ENCODE assay signal across 8 cellular contexts in genomic region chr12:52036587-52037171, GRCh38. TPM values are rescaled to one million over a fixed set of nuclear protein-coding genes. Genes with fewer than 3 reads are reported as not detected.
DNase-seq lines count a peak whose midpoint lies in the region; ATAC-seq and TF ChIP-seq lines count a peak whose summit lies in the region.

No MANE protein-coding gene starts in this region.

- POLR2A ChIA-PET in OCI-LY7 (lab: Charles Lee), result interaction anchor here (0.5 to 1.0 kb wide), 5 partner anchors 11 to 87 kb away, joined by 3 to 4 read pairs (median 3); partner anchors contain the start of gene NR4A1

- H3K4me2 ChIP-seq in OCI-LY7 (ENCODE audit: low read length), result peak overlapping the region; percentile 69

- peak overlapping the region; percentile 65 for H3K4me3 ChIP-seq in OCI-LY7 (ENCODE audit: low read depth, low read length, poor library complexity, severe bottlenecking)

- no peaks in the 10 kb centered on the region for H3K9me3 Mint-ChIP-seq in natural killer cell
- no peaks in the 10 kb centered on the region for H3K9me3 Mint-ChIP-seq in stimulated activated naive CD8-positive, alpha-beta T cell treated with anti-CD3 and anti-CD28 coated beads, Interleukin-15, Interleukin-2, amounts not matched to agents 100 ng/mL and 50 ng/mL, for 24 hours

- peak; percentile 81 to 82 for DNase-seq in NCI-H2081 (lab: John Stamatoyannopoulos, UW)
- no peak for DNase-seq in NCI-H2081 treated with DMSO at 0.1 percent for 48 hours (lab: John Stamatoyannopoulos, UW)
- DNase-seq in OCI-LY7 (ENCODE audit: low spot score), result peak; percentile 84
- DNase-seq in activated T-helper 9 cell treated with anti-CD3 and anti-CD28 coated beads, Interleukin-2, amount 50 U/mL, for 16 hours (ENCODE audit: low read depth), result peak; percentile 75
- DNase-seq in fibroblast of peridontal ligament (ENCODE audit: extremely low read depth), result peak; percentile 73
- peak; percentile 87 for DNase-seq in natural killer cell

- peaks cover 7 to 23% of the 10 kb centered on the region in 2 donors for H3K4me1 Mint-ChIP-seq in natural killer cell
- peaks cover 87% of the 10 kb centered on the region for H3K4me1 Mint-ChIP-seq in stimulated activated naive CD8-positive, alpha-beta T cell treated with anti-CD3 and anti-CD28 coated beads, Interleukin-15, Interleukin-2, amounts not matched to agents 100 ng/mL and 50 ng/mL, for 24 hours (ENCODE audit: low read depth)

- H3K9me2 ChIP-seq in OCI-LY7 (ENCODE audit: insufficient read depth, low read length), result no peaks in the 10 kb centered on the region

- H4K20me1 ChIP-seq in OCI-LY7 (ENCODE audit: insufficient read depth, low read length), result no peaks in the 10 kb centered on the region

- intact Hi-C loops in OCI-LY7 (cut with micrococcal nuclease; ENCODE audit: unreplicated experiment) (loop anchor here (2.0 kb wide), 1 partner anchor 14 kb away; the partner anchor contains the start of gene NR4A1), natural killer cell (cut with micrococcal nuclease) (loop anchor here (1.0 kb wide), 1 partner anchor 14 kb away; no protein-coding TSS in a partner anchor)

- H3K9me3 ChIP-seq in OCI-LY7 (ENCODE audit: low read length), result no peaks in the 10 kb centered on the region

- peak overlapping the region; percentile 53 for H3K27ac ChIP-seq in OCI-LY7 (ENCODE audit: low read depth, low read length, poor library complexity, severe bottlenecking)

- peaks cover 76% of the 10 kb centered on the region for H3K4me1 ChIP-seq in OCI-LY7 (ENCODE audit: insufficient read depth, low read length, poor library complexity, severe bottlenecking)

- peak overlapping the region; percentile 76 for H2AFZ ChIP-seq in OCI-LY7 (ENCODE audit: low read length)

- TF ChIP-seq CTCF in OCI-LY7 (conservative IDR thresholded peaks at IDR 0.05; ENCODE audit: low read length), result no peak
- TF ChIP-seq CTCF in natural killer cell (IDR thresholded peaks at IDR 0.05), result no peak

- no TSS peak for BruUV-seq in OCI-LY7 (replicated peaks; lab: Mats Ljungman, UMichigan)

- peak overlapping the region; percentile 77 to 87 for H3K27ac Mint-ChIP-seq in natural killer cell
- H3K27ac Mint-ChIP-seq in stimulated activated naive CD8-positive, alpha-beta T cell treated with anti-CD3 and anti-CD28 coated beads, Interleukin-15, Interleukin-2, amounts not matched to agents 100 ng/mL and 50 ng/mL, for 24 hours, result peak overlapping the region; percentile 28

- peak; percentile 40 for ATAC-seq in HG03354 (IDR thresholded peaks at IDR 0.05; ENCODE audit: poor library complexity, severe bottlenecking, unreplicated experiment)
- peak; percentile 59 to 76 (median 67) for ATAC-seq in natural killer cell

- H3K4me3 Mint-ChIP-seq in natural killer cell, result peak overlapping the region; percentile 60
- H3K4me3 Mint-ChIP-seq in stimulated activated naive CD8-positive, alpha-beta T cell treated with anti-CD3 and anti-CD28 coated beads, Interleukin-15, Interleukin-2, amounts not matched to agents 100 ng/mL and 50 ng/mL, for 24 hours, result peak overlapping the region; percentile 65

- H3K36me3 Mint-ChIP-seq in natural killer cell, result no peaks in the 10 kb centered on the region
- H3K36me3 Mint-ChIP-seq in stimulated activated naive CD8-positive, alpha-beta T cell treated with anti-CD3 and anti-CD28 coated beads, Interleukin-15, Interleukin-2, amounts not matched to agents 100 ng/mL and 50 ng/mL, for 24 hours (ENCODE audit: low read depth), result peaks cover 5% of the 10 kb centered on the region

- H3K27me3 Mint-ChIP-seq in natural killer cell (ENCODE audit: low read depth in 2 of 2), result peaks cover 0 to 11% of the 10 kb centered on the region in 2 donors
- H3K27me3 Mint-ChIP-seq in stimulated activated naive CD8-positive, alpha-beta T cell treated with anti-CD3 and anti-CD28 coated beads, Interleukin-15, Interleukin-2, amounts not matched to agents 100 ng/mL and 50 ng/mL, for 24 hours, result no peaks in the 10 kb centered on the region

- peaks cover 22% of the 10 kb centered on the region; the same call in 1 of the 2 replicates for H3K79me2 ChIP-seq in OCI-LY7 (ENCODE audit: insufficient read depth, low read depth, low read length)

- H3K36me3 ChIP-seq in OCI-LY7 (ENCODE audit: insufficient read depth, low read length), result no peaks in the 10 kb centered on the region

- CTCF ChIA-PET in OCI-LY7 (lab: Charles Lee; ENCODE audit: unreplicated experiment), result interaction anchor here (0.8 kb wide), 1 partner anchor 11 kb away, joined by 4 read pairs; no protein-coding TSS in a partner anchor

RNA-seq across cellular contexts. Expression of gene NR4A1, which starts 14.6 kb away (rescaled TPM):
- 25.3 and 29.3 TPM in 2 replicates for total RNA-seq in OCI-LY7 (2014; rRNA removed; shearing (Covaris generic))
- 28.1 and 29.0 TPM in 2 replicates for total RNA-seq in OCI-LY7 (2022)
- 100 to 1,000 TPM in 1 of 3 donors, 10 to 100 TPM in 2; 72.5 to 177 (median 96.7) TPM for total RNA-seq in natural killer cell

RNA-seq across cellular contexts. Expression of gene TAMALIN, which starts 29.9 kb away (rescaled TPM):
- 0.41 and 0.66 TPM in 2 replicates for total RNA-seq in OCI-LY7 (2014; rRNA removed; shearing (Covaris generic))
- total RNA-seq in OCI-LY7 (2022) (0.89 and 1.3 TPM in 2 replicates), natural killer cell (100 to 1,000 TPM; 403 to 663 (median 424) TPM)

RNA-seq across cellular contexts. Expression of gene ATG101, which starts 33.1 kb away (rescaled TPM):
- 53.9 and 65.5 TPM in 2 replicates for total RNA-seq in OCI-LY7 (2014; rRNA removed; shearing (Covaris generic))
- 30.7 and 38.0 TPM in 2 replicates for total RNA-seq in OCI-LY7 (2022)
- 10 to 100 TPM; 18.6 to 32.8 (median 23.3) TPM for total RNA-seq in natural killer cell

RNA-seq across cellular contexts. Expression of gene SMIM41, which starts 42.8 kb away (rescaled TPM):
- not detected in 2 replicates for total RNA-seq in OCI-LY7 (2014; rRNA removed; shearing (Covaris generic))
- total RNA-seq in OCI-LY7 (2022) (not detected in 2 replicates), natural killer cell (not detected)

Comparison
In these comparisons a context has a peak if more than half of its experiments do, and no peak if none do; other contexts are left out.
1. RNA of gene TAMALIN, which starts 29.9 kb away (total RNA-seq): 403 to 663 TPM in natural killer cell; 0.41 to 1.3 TPM in OCI-LY7; every median in the first group is over 100 times any median in the second.